8 cellular contexts compared by ENCODE assay signal in genomic region chr3:120094776-120095225, GRCh38. TPM values are rescaled to one million over a fixed set of nuclear protein-coding genes. Genes with fewer than 3 reads are reported as not detected.
DNase-seq lines count a peak whose midpoint lies in the region; ATAC-seq, FAIRE-seq and TF ChIP-seq lines count a peak whose summit lies in the region.

No MANE protein-coding gene starts in this region.

- peak overlapping the region; percentile 81 for H3K4me3 ChIP-seq in A673 (ENCODE audit: low read depth, low read length, poor library complexity, severe bottlenecking)
- H3K4me3 ChIP-seq in spleen = peak overlapping the region; percentile 59 to 91 (median 82)

- CTCF ChIA-PET in A673 (lab: Charles Lee) = interaction anchor here (1.0 to 1.2 kb wide), 3 partner anchors 203 to 462 kb away, joined by 3 to 12 read pairs (median 5); no protein-coding TSS in a partner anchor

- intact Hi-C loops in A673 (cut with micrococcal nuclease; ENCODE audit: unreplicated experiment) = loop anchor here (5.0 to 10.0 kb wide), 2 partner anchors 202 to 420 kb away; partner anchors contain the start of gene COX17
- intact Hi-C loops in spleen (cut with DNase I; ENCODE audit: low total_unique reads) = loop anchor here (5.0 to 10.0 kb wide), 4 partner anchors 110 to 630 kb away; partner anchors contain the start of genes POGLUT1 and TMEM39A

- POLR2A ChIA-PET in A673 (lab: Charles Lee; ENCODE audit: low non-redundant PET) = interaction anchor here (0.7 kb wide), 2 partner anchors 501 to 676 kb away, joined by 3 to 5 read pairs; partner anchors contain the start of gene NDUFB4

- no peak for TF ChIP-seq CTCF in A673 (conservative IDR thresholded peaks at IDR 0.05; ENCODE audit: low read depth, low read length)
- TF ChIP-seq CTCF in spleen (IDR thresholded peaks at IDR 0.05 in 8 of 11, conservative IDR thresholded peaks at IDR 0.05 in 3 of 11) = peak in 2 of 11 experiments; percentile 7 to 8

- peak; percentile 99 for FAIRE-seq in GM12892 (lab: Jason Lieb, UNC)

- BruUV-seq in A673 (replicated peaks; lab: Mats Ljungman, UMichigan) = no TSS peak

- ATAC-seq in HG02852 (IDR thresholded peaks at IDR 0.05; ENCODE audit: unreplicated experiment) = peak; percentile 69

- DNase-seq in A673 (ENCODE audit: low spot score) (peak; percentile 100), GM12892 (ENCODE audit: insufficient read length) (peak; percentile 81), NCI-H1417 (lab: John Stamatoyannopoulos, UW) (peak; percentile 99 to 100 (median 100)), SKM-1 (lab: John Stamatoyannopoulos, UW; ENCODE audit: unreplicated experiment) (peak; percentile 100), cerebellar nuclear complex (lab: John Stamatoyannopoulos, UW) (peak; percentile 99 to 100), islet precursor cell (peak; percentile 100), spleen (peak; percentile 100)

- TF ChIP-seq POLR2A in GM12892 (IDR thresholded peaks at IDR 0.05; ENCODE audit: low read depth, low read length) = no peak
- TF ChIP-seq POLR2A in spleen (IDR thresholded peaks at IDR 0.05) = no peak

- H3K27me3 ChIP-seq in A673 (replicated peaks; ENCODE audit: insufficient read depth, low read depth, low read length, poor library complexity) (no peaks in the 10 kb centered on the region), spleen (replicated peaks in 1 of 7) (no peaks in the 10 kb centered on the region)

- H3K27ac ChIP-seq in A673 (ENCODE audit: low read depth, low read length, poor library complexity, severe bottlenecking) (peak overlapping the region; percentile 99), spleen (peak overlapping the region; percentile 99 to 100 (median 100))

- no peaks in the 10 kb centered on the region for H3K9me3 ChIP-seq in A673 (ENCODE audit: low read depth, low read length, poor library complexity, severe bottlenecking)
- H3K9me3 ChIP-seq in spleen = no peaks in the 10 kb centered on the region

- H3K4me1 ChIP-seq in A673 (ENCODE audit: insufficient read depth, low read length, poor library complexity, severe bottlenecking) = peaks cover 7% of the 10 kb centered on the region
- H3K4me1 ChIP-seq in spleen = peaks cover 22 to 63% (median 38%) of the 10 kb centered on the region in 6 donors

- 0% methylated on average over 22 to 31 of the region's 31 CpGs for WGBS in spleen, 5 donors

- peaks cover 10% of the 10 kb centered on the region for H3K36me3 ChIP-seq in A673 (ENCODE audit: insufficient read depth, low read length, poor library complexity, severe bottlenecking)
- H3K36me3 ChIP-seq in spleen = peaks cover 0 to 14% (median 0%) of the 10 kb centered on the region in 6 donors

RNA-seq across cellular contexts. Expression of gene GSK3B, which starts 0.6 kb away (rescaled TPM):
- total RNA-seq in A673 (2021) = 52.0 and 56.6 TPM in 2 replicates
- polyA plus RNA-seq in GM12892 (2012; ENCODE audit: missing spikeins) = 25.9 TPM
- total RNA-seq in spleen = 10 to 100 TPM; 34.8 to 62.2 (median 57.9) TPM
- polyA plus RNA-seq in spleen = 1 to 10 TPM; 4.7 to 7.7 (median 5.5) TPM

Comparison
In these comparisons a context has a peak if more than half of its experiments do, and no peak if none do; other contexts are left out.
1. Peak in every context shown above with its lines: DNase-seq, ATAC-seq, H3K4me3 ChIP-seq and H3K27ac ChIP-seq.